27 cellular contexts compared by ENCODE assay signal in genomic region chr6:62980724-62981123, GRCh38.
"Had no signal": no experiment of that assay in that cellular context is flagged by ENCODE, and none has a peak within 500 bp of the region (broad histone marks: within the 10 kb centered on the region; RNA-seq: fewer than 3 reads in every experiment).

No MANE protein-coding gene starts in this region.

- H3K27ac Mint-ChIP-seq: activated CD4-positive, alpha-beta T cell treated with anti-CD3 and anti-CD28 coated beads, Interleukin-2, amount 10 ng/mL, durations not matched to agents 24 days and 14 days; activated CD8-positive, alpha-beta T cell treated with anti-CD3 and anti-CD28 coated beads for 36 hours; activated naive CD4-positive, alpha-beta T cell treated with anti-CD3 and anti-CD28 coated beads, Interleukin-2, amount 10 ng/mL, durations not matched to agents 7 days and 5 days; activated naive CD8-positive, alpha-beta T cell; activated naive CD8-positive, alpha-beta T cell treated with anti-CD3 and anti-CD28 coated beads, Interleukin-2, amount 50 U/mL, for 24 hours; activated T-cell treated with anti-CD3 and anti-CD28 coated beads, Interleukin-2, amount 50 U/mL, for 24 hours; T-helper 1 cell treated with Interleukin-12 subunit alpha and Interleukin-12 subunit beta and Interleukin-4 antibody, amounts not matched to agents 30 μg/mL and 1 μg/mL, for 36 hours; T-helper 2 cell treated with Interferon-gamma antibody and Interleukin-4, amounts not matched to agents 5 μg/mL and 100 μg/mL, for 36 hours had no signal

- H3K4me3 ChIP-seq: SJCRH30, SK-N-MC had no signal

- H3K27me3 ChIP-seq: brain microvascular endothelial cell, SJCRH30 had no signal

- ATAC-seq: activated CD8-positive, alpha-beta T cell treated with anti-CD3 and anti-CD28 coated beads for 36 hours; activated naive CD8-positive, alpha-beta T cell treated with anti-CD3 and anti-CD28 coated beads, Interleukin-2, amount 50 U/mL, for 24 hours had no signal

- H3K4me1 Mint-ChIP-seq: activated CD4-positive, alpha-beta T cell treated with anti-CD3 and anti-CD28 coated beads, Interleukin-2, amount 10 ng/mL, durations not matched to agents 24 days and 14 days; activated naive CD4-positive, alpha-beta T cell treated with anti-CD3 and anti-CD28 coated beads, Interleukin-2, amount 10 ng/mL, durations not matched to agents 7 days and 5 days; activated naive CD8-positive, alpha-beta T cell treated with anti-CD3 and anti-CD28 coated beads, Interleukin-2, amount 50 U/mL, for 24 hours had no signal

- H3K27me3 Mint-ChIP-seq: activated CD4-positive, alpha-beta T cell treated with anti-CD3 and anti-CD28 coated beads, Interleukin-2, amount 10 ng/mL, durations not matched to agents 24 days and 14 days; activated CD8-positive, alpha-beta T cell treated with anti-CD3 and anti-CD28 coated beads for 36 hours; activated naive CD4-positive, alpha-beta T cell treated with anti-CD3 and anti-CD28 coated beads, Interleukin-2, amount 10 ng/mL, durations not matched to agents 7 days and 5 days; activated naive CD8-positive, alpha-beta T cell; activated naive CD8-positive, alpha-beta T cell treated with anti-CD3 and anti-CD28 coated beads, Interleukin-2, amount 50 U/mL, for 24 hours; activated T-cell treated with anti-CD3 and anti-CD28 coated beads, Interleukin-2, amount 50 U/mL, for 24 hours had no signal

- H3K36me3 Mint-ChIP-seq: activated naive CD4-positive, alpha-beta T cell treated with anti-CD3 and anti-CD28 coated beads, Interleukin-2, amount 10 ng/mL, durations not matched to agents 7 days and 5 days; activated naive CD8-positive, alpha-beta T cell had no signal

- H3K36me3 ChIP-seq: brain microvascular endothelial cell, SJCRH30 had no signal

- H3K4me1 ChIP-seq: SJCRH30 had no signal

- H3K9me3 ChIP-seq: SJCRH30 had no signal

- DNase-seq: activated CD4-positive, alpha-beta T cell treated with anti-CD3 and anti-CD28 coated beads, Interleukin-2, amount 10 ng/mL, durations not matched to agents 24 days and 14 days; activated CD4-positive, alpha-beta T cell treated with anti-CD3 and anti-CD28 coated beads, Interleukin-2, amount 50 U/mL, for 4 hours; activated CD8-positive, alpha-beta T cell treated with anti-CD3 and anti-CD28 coated beads for 36 hours; activated naive CD4-positive, alpha-beta T cell treated with anti-CD3 and anti-CD28 coated beads, Interleukin-2, amount 10 ng/mL, durations not matched to agents 7 days and 5 days; activated naive CD8-positive, alpha-beta T cell treated with anti-CD3 and anti-CD28 coated beads, Interleukin-2, amount 50 U/mL, for 24 hours; activated T-cell treated with anti-CD3 and anti-CD28 coated beads, Interleukin-2, amount 50 U/mL, for 24 hours; anterior cingulate cortex; brain microvascular endothelial cell; central memory CD4-positive, alpha-beta T cell; MM.1S; MV-4-11; NCI-H1092; NCI-H1436 treated with DMSO at 0.1 percent for 48 hours; NCI-H1694 treated with DMSO at 0.1 percent for 48 hours; NCI-H2029; NCI-H2107; NCI-H2171; NCI-H510A; NCI-H526; NCI-H748 treated with DMSO at 0.1 percent for 48 hours; OCI-M1; SHP77; SJCRH30 had no signal

- H3K4me3 Mint-ChIP-seq: activated CD4-positive, alpha-beta T cell treated with anti-CD3 and anti-CD28 coated beads, Interleukin-2, amount 10 ng/mL, durations not matched to agents 24 days and 14 days; activated CD8-positive, alpha-beta T cell treated with anti-CD3 and anti-CD28 coated beads for 36 hours; activated naive CD4-positive, alpha-beta T cell treated with anti-CD3 and anti-CD28 coated beads, Interleukin-2, amount 10 ng/mL, durations not matched to agents 7 days and 5 days; activated naive CD8-positive, alpha-beta T cell; activated naive CD8-positive, alpha-beta T cell treated with anti-CD3 and anti-CD28 coated beads, Interleukin-2, amount 50 U/mL, for 24 hours; activated T-cell treated with anti-CD3 and anti-CD28 coated beads, Interleukin-2, amount 50 U/mL, for 24 hours; T-helper 1 cell treated with Interleukin-12 subunit alpha and Interleukin-12 subunit beta and Interleukin-4 antibody, amounts not matched to agents 30 μg/mL and 1 μg/mL, for 36 hours; T-helper 2 cell treated with Interferon-gamma antibody and Interleukin-4, amounts not matched to agents 5 μg/mL and 100 μg/mL, for 36 hours had no signal

- H3K27ac ChIP-seq: brain microvascular endothelial cell, SJCRH30, SK-N-MC had no signal
